Comparison of ENCODE assay signal across 8 cellular contexts in genomic region chr10:44384601-44385422, GRCh38. TPM values are rescaled to one million over a fixed set of nuclear protein-coding genes. Genes with fewer than 3 reads are reported as not detected.
DNase-seq lines count a peak whose midpoint lies in the region; ATAC-seq and TF ChIP-seq lines count a peak whose summit lies in the region.

Gene CXCL12, minus strand, starts transcription at chr10:44385097. Its CDS starts 92 bp downstream, at chr10:44385005.

- H3K36me3 Mint-ChIP-seq in T-cell (no peaks in the 10 kb centered on the region), progenitor cell of endocrine pancreas (ENCODE audit: insufficient read depth) (no peaks in the 10 kb centered on the region)

- POLR2A ChIA-PET in T-cell (lab: Charles Lee): no interaction called here

- peak within 1 kb of the TSS in 2 of 3 donors; percentile 34 to 56 for H3K4me3 Mint-ChIP-seq in T-cell
- peak within 1 kb of the TSS; percentile 69 for H3K4me3 Mint-ChIP-seq in progenitor cell of endocrine pancreas (ENCODE audit: low read depth)

- intact Hi-C loops in Right ventricle myocardium inferior (cut with DNase I): loop anchor here (2.0 to 10.0 kb wide), 6 partner anchors 92 to 693 kb away; no protein-coding TSS in a partner anchor

- H3K9me3 Mint-ChIP-seq in T-cell: no peaks in the 10 kb centered on the region
- H3K9me3 Mint-ChIP-seq in progenitor cell of endocrine pancreas (ENCODE audit: low read depth): no peaks in the 10 kb centered on the region

- peaks cover 6 to 9% (median 7%) of the 10 kb centered on the region in 3 donors for H3K4me1 Mint-ChIP-seq in T-cell
- H3K4me1 Mint-ChIP-seq in progenitor cell of endocrine pancreas (ENCODE audit: low read depth): peaks cover 10% of the 10 kb centered on the region

- CTCF ChIA-PET in T-cell (lab: Charles Lee): interaction anchor here in 1 of 2 donors (0.7 to 2.2 kb wide), 2 partner anchors 714 to 1270 kb away, joined by 3 to 7 read pairs; no protein-coding TSS in a partner anchor

- DNase-seq in Daoy (ENCODE audit: low read depth) (peak; percentile 23), T-cell (peak in 1 of 34 experiments; percentile 17), Right ventricle myocardium inferior (ENCODE audit: missing footprints) (peak; percentile 74), progenitor cell of endocrine pancreas (ENCODE audit: low spot score, unreplicated experiment) (peak; percentile 25), NOMO-1 treated with dmso at 0.1 percent for 144 hours (lab: John Stamatoyannopoulos, UW; ENCODE audit: unreplicated experiment) (no peak), NCI-H1694 treated with DMSO at 0.1 percent for 48 hours (lab: John Stamatoyannopoulos, UW) (no peak)

- TF ChIP-seq CTCF in progenitor cell of endocrine pancreas (IDR thresholded peaks at IDR 0.05; ENCODE audit: unreplicated experiment): no peak

- ATAC-seq in T-cell (replicated peaks in 1 of 4) (no peak), Right ventricle myocardium inferior (peak; percentile 55), GM21526 (IDR thresholded peaks at IDR 0.05; ENCODE audit: low FRiP score, unreplicated experiment) (no peak), HG03342 (IDR thresholded peaks at IDR 0.05; ENCODE audit: unreplicated experiment) (no peak)

- H3K27ac Mint-ChIP-seq in T-cell (no peak within 1 kb of the TSS), progenitor cell of endocrine pancreas (no peak within 1 kb of the TSS)

- H3K27me3 Mint-ChIP-seq in T-cell (peaks cover 28 to 45% of the 10 kb centered on the region in 2 donors), progenitor cell of endocrine pancreas (peaks cover 59% of the 10 kb centered on the region)

RNA-seq across cellular contexts. Expression of gene CXCL12, which starts in this region (rescaled TPM):
- 2.1 and 2.2 TPM in 2 replicates for total RNA-seq in Daoy (2014; rRNA removed; shearing (Covaris generic))
- under 1 TPM in 3 of 5 donors, not detected in 2; 0.53 to 0.63 (median 0.58) TPM for total RNA-seq in T-cell
- total RNA-seq in Right ventricle myocardium inferior: 144 TPM
- total RNA-seq in progenitor cell of endocrine pancreas: 4.2 and 4.6 TPM in 2 replicates

Comparison
In these comparisons a context has a peak if more than half of its experiments do, and no peak if none do; other contexts are left out.
1. RNA of gene CXCL12 (total RNA-seq): 144 TPM in Right ventricle myocardium inferior (single experiment); 4.2 to 4.6 TPM in progenitor cell of endocrine pancreas, 2.1 to 2.2 TPM in Daoy and 0.53 to 0.63 TPM in T-cell; every median in the first group is over 10 times any median in the second.
2. DNase-seq: peak in Daoy (single experiment), Right ventricle myocardium inferior (single experiment) and progenitor cell of endocrine pancreas (single experiment); none in NOMO-1 treated with dmso at 0.1 percent for 144 hours (single experiment) and NCI-H1694 treated with DMSO at 0.1 percent for 48 hours (single experiment).